ENCODE assay signal across 25 cellular contexts in the genomic region with DNA sequence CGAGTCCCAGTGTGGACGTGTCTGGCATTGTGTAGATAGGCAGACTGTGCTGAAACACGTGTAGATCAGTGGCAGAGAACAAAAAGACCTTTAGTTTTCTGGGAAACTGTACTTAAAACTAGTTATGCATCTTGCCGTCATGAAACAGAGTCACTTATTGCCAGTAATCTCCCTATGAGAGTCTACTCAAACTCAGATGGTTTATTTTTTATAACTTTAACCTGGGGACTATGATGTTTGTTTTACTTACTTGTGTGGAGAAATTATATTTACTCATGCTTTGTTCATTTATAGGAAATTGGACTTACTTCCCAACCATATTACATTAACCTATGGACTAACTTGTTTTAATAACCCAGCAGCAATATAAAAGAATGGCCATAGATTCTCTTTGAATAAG. TPM values are rescaled to one million over a fixed set of nuclear protein-coding genes. Genes with fewer than 3 reads are reported as not detected.
DNase-seq lines count a peak whose midpoint lies in the region; ATAC-seq and TF ChIP-seq lines count a peak whose summit lies in the region.
"Had no signal": no experiment of that assay in that cellular context is flagged by ENCODE, and none has a peak within 500 bp of the region (broad histone marks: within the 10 kb centered on the region; RNA-seq: fewer than 3 reads in every experiment).

No MANE protein-coding gene starts in this region.

- H3K9me3 Mint-ChIP-seq in CD8-positive, alpha-beta T cell = no peaks in the 10 kb centered on the region
- peaks cover 0 to 5% (median 3%) of the 10 kb centered on the region in 5 experiments for H3K9me3 Mint-ChIP-seq in brain
- H3K9me3 Mint-ChIP-seq: activated CD4-positive, alpha-beta memory T cell treated with anti-CD3 and anti-CD28 coated beads, Interleukin-2, amount 10 ng/mL, durations not matched to agents 7 days and 5 days; activated T-helper 2 cell treated with anti-CD3 and anti-CD28 coated beads, Interferon-gamma antibody, Interleukin-2, Interleukin-4, amounts not matched to agents 10 μg/mL and 5 μg/mL and 100 μg/mL, durations not matched to agents 14 hours and 24 hours and 36 hours; IgD-negative memory B cell; T-cell had no signal

- H3K27ac ChIP-seq in CD8-positive, alpha-beta T cell (ENCODE audit: low read depth, low read length) = no peak overlapping the region
- H3K27ac ChIP-seq in liver (ENCODE audit: low read depth in 1 of 2, low read length in 2 of 2) (no peak overlapping the region), spleen (no peak overlapping the region)
- H3K27ac ChIP-seq: ascending aorta, esophagus squamous epithelium, GM23248, ovary, SJSA1, vagina had no signal

- no peaks in the 10 kb centered on the region for H3K79me2 ChIP-seq in Loucy (ENCODE audit: insufficient read depth, low read length)

- H3K27me3 Mint-ChIP-seq in CD8-positive, alpha-beta T cell (ENCODE audit: low read depth) = no peaks in the 10 kb centered on the region
- H3K27me3 Mint-ChIP-seq in brain = peaks cover 4% of the 10 kb centered on the region
- H3K27me3 Mint-ChIP-seq: activated naive CD8-positive, alpha-beta T cell; IgD-negative memory B cell; T-cell had no signal

- H3K9ac ChIP-seq in Loucy (ENCODE audit: low read depth, low read length, poor library complexity, severe bottlenecking) (peak overlapping the region; percentile 19), liver (ENCODE audit: low read depth in 1 of 2, low read length in 2 of 2) (no peak overlapping the region)
- H3K9ac ChIP-seq: GM23248 had no signal

- H3K36me3 ChIP-seq in CD8-positive, alpha-beta T cell (ENCODE audit: insufficient read depth, low read length) = no peaks in the 10 kb centered on the region
- H3K36me3 ChIP-seq in Loucy (ENCODE audit: insufficient read depth, low read length) (no peaks in the 10 kb centered on the region), liver (ENCODE audit: control insufficient read depth in 4 of 4, insufficient read depth in 3 of 4, low read depth in 1 of 4, low read length in 3 of 4) (no peaks in the 10 kb centered on the region), spleen (no peaks in the 10 kb centered on the region)
- H3K36me3 ChIP-seq: ascending aorta, esophagus squamous epithelium, ovary, SJSA1, vagina had no signal

- TF ChIP-seq CTCF in CD8-positive, alpha-beta T cell (IDR thresholded peaks at IDR 0.05) = peak; percentile 9
- TF ChIP-seq CTCF in Loucy (conservative IDR thresholded peaks at IDR 0.05; ENCODE audit: low read length) (no peak), brain (conservative IDR thresholded peaks at IDR 0.05) (no peak), liver (IDR thresholded peaks at IDR 0.05; ENCODE audit: low read depth, low read length, missing input control) (no peak), spleen (IDR thresholded peaks at IDR 0.05 in 8 of 11, conservative IDR thresholded peaks at IDR 0.05 in 3 of 11) (no peak)

- POLR2A ChIA-PET in CD8-positive, alpha-beta T cell (lab: Charles Lee) = no interaction called here

- no peak for TF ChIP-seq POLR2A in spleen (IDR thresholded peaks at IDR 0.05)

- no peak for ATAC-seq in CD8-positive, alpha-beta T cell
- ATAC-seq in HG03469 (IDR thresholded peaks at IDR 0.05; ENCODE audit: unreplicated experiment) = no peak

- CTCF ChIA-PET in CD8-positive, alpha-beta T cell (lab: Charles Lee) = interaction anchor here (0.9 to 7.8 kb wide), 19 partner anchors 8 to 290 kb away, joined by 3 to 88 read pairs (median 5); no protein-coding TSS in a partner anchor

- intact Hi-C loops in CD8-positive, alpha-beta T cell (cut with DNase I, micrococcal nuclease) = loop anchor here (1.0 to 5.0 kb wide), 4 partner anchors 52 to 285 kb away; partner anchors contain the start of gene ABCG1 (in 1 of the 2)
- intact Hi-C loops in spleen (cut with DNase I; ENCODE audit: low total_unique reads) = no loop called here

- H3K27me3 ChIP-seq in CD8-positive, alpha-beta T cell (ENCODE audit: insufficient read depth, low read length) = no peaks in the 10 kb centered on the region
- H3K27me3 ChIP-seq in Loucy (ENCODE audit: insufficient read depth, low read length, poor library complexity, severe bottlenecking) = no peaks in the 10 kb centered on the region
- H3K27me3 ChIP-seq in liver (ENCODE audit: control insufficient read depth in 4 of 4, insufficient read depth in 4 of 4, low read length in 3 of 4) = no peaks in the 10 kb centered on the region
- H3K27me3 ChIP-seq in spleen (replicated peaks in 1 of 7) = peaks cover 0 to 5% (median 0%) of the 10 kb centered on the region in 7 donors
- H3K27me3 ChIP-seq: ascending aorta, ovary, SJSA1, vagina had no signal

- WGBS in liver = 62% methylated on average over 4 of the region's 4 CpGs
- 62 to 72% (median 65%) methylated on average over 4 of the region's 4 CpGs for WGBS in spleen, 5 donors

- H2AFZ ChIP-seq in Loucy (ENCODE audit: low read length) = no peak overlapping the region
- H2AFZ ChIP-seq: GM23248 had no signal

- H4K20me1 ChIP-seq in Loucy (ENCODE audit: insufficient read depth, low read length, poor library complexity, severe bottlenecking) = no peaks in the 10 kb centered on the region

- no peak overlapping the region for H3K4me3 ChIP-seq in CD8-positive, alpha-beta T cell (ENCODE audit: low read depth, low read length)
- H3K4me3 ChIP-seq in Loucy (ENCODE audit: low read length, poor library complexity, severe bottlenecking) = no peak overlapping the region
- H3K4me3 ChIP-seq in liver (ENCODE audit: low read depth in 1 of 3, low read length in 3 of 3) = no peak overlapping the region
- H3K4me3 ChIP-seq in spleen = no peak overlapping the region
- H3K4me3 ChIP-seq: ascending aorta, esophagus squamous epithelium, GM23248, lung, ovary, SJSA1, vagina had no signal

- peaks cover 28% of the 10 kb centered on the region for H3K4me1 ChIP-seq in CD8-positive, alpha-beta T cell (ENCODE audit: insufficient read depth, low read length)
- H3K4me1 ChIP-seq in Loucy (ENCODE audit: insufficient read depth, low read length, poor library complexity, severe bottlenecking) (peaks cover 41% of the 10 kb centered on the region), liver (ENCODE audit: control insufficient read depth in 4 of 4, insufficient read depth in 4 of 4, low read length in 3 of 4) (no peaks in the 10 kb centered on the region), spleen (peaks cover 0 to 20% (median 9%) of the 10 kb centered on the region in 6 donors)
- H3K4me1 ChIP-seq: ascending aorta, esophagus squamous epithelium, vagina had no signal

- no peak for DNase-seq in CD8-positive, alpha-beta T cell
- no peak for DNase-seq in spleen
- DNase-seq in nucleus accumbens (lab: John Stamatoyannopoulos, UW) = no peak
- DNase-seq in activated effector memory CD4-positive, alpha-beta T cell treated with anti-CD3 and anti-CD28 coated beads, Interleukin-2, amount 50 U/mL, for 16 hours = no peak
- DNase-seq: esophagus squamous epithelium, foreskin melanocyte, GM23248, NCI-H524 treated with DMSO at 0.1 percent for 48 hours had no signal

- H3K4me1 Mint-ChIP-seq in CD8-positive, alpha-beta T cell (ENCODE audit: low read depth) = peaks cover 28% of the 10 kb centered on the region
- peaks cover 45% of the 10 kb centered on the region for H3K4me1 Mint-ChIP-seq in brain

- no peak overlapping the region for H3K4me2 ChIP-seq in Loucy (ENCODE audit: low read depth, low read length, poor library complexity, severe bottlenecking)

- peaks cover 7% of the 10 kb centered on the region; the same call in 1 of the 2 replicates for H3F3A ChIP-seq in Loucy (ENCODE audit: low read depth)

- TF ChIP-seq RAD21 in liver (IDR thresholded peaks at IDR 0.05) = no peak

- no peaks in the 10 kb centered on the region for H3K9me3 ChIP-seq in CD8-positive, alpha-beta T cell (ENCODE audit: low read length)
- H3K9me3 ChIP-seq in Loucy (ENCODE audit: insufficient read depth, low read depth, low read length) = no peaks in the 10 kb centered on the region
- H3K9me3 ChIP-seq in liver (ENCODE audit: control insufficient read depth in 4 of 4, low read length in 3 of 4) = no peaks in the 10 kb centered on the region
- no peaks in the 10 kb centered on the region for H3K9me3 ChIP-seq in spleen
- H3K9me3 ChIP-seq: ascending aorta, esophagus squamous epithelium, ovary, SJSA1, vagina had no signal

- H3K9me2 ChIP-seq in Loucy (replicated peaks; ENCODE audit: low read depth, low read length) = no peaks in the 10 kb centered on the region

- no peak overlapping the region for H3K4me3 Mint-ChIP-seq in CD8-positive, alpha-beta T cell
- H3K4me3 Mint-ChIP-seq in brain = no peak overlapping the region
- H3K4me3 Mint-ChIP-seq: activated CD4-positive, alpha-beta memory T cell treated with anti-CD3 and anti-CD28 coated beads, Interleukin-2, amount 10 ng/mL, durations not matched to agents 7 days and 5 days; activated naive CD8-positive, alpha-beta T cell; IgD-negative memory B cell; nephron progenitor cell; T-cell had no signal

- no peaks in the 10 kb centered on the region for H3K36me3 Mint-ChIP-seq in CD8-positive, alpha-beta T cell
- H3K36me3 Mint-ChIP-seq in brain = no peaks in the 10 kb centered on the region
- H3K36me3 Mint-ChIP-seq: activated naive CD8-positive, alpha-beta T cell; CD14-positive monocyte; IgD-negative memory B cell; T-cell had no signal

- H3K27ac Mint-ChIP-seq in CD8-positive, alpha-beta T cell = no peak overlapping the region
- peak overlapping the region in 3 of 5 experiments; percentile 25 to 42 (median 38) for H3K27ac Mint-ChIP-seq in brain
- H3K27ac Mint-ChIP-seq: activated CD4-positive, alpha-beta memory T cell treated with anti-CD3 and anti-CD28 coated beads, Interleukin-2, amount 10 ng/mL, durations not matched to agents 7 days and 5 days; activated naive CD8-positive, alpha-beta T cell; activated T-helper 2 cell treated with anti-CD3 and anti-CD28 coated beads, Interferon-gamma antibody, Interleukin-2, Interleukin-4, amounts not matched to agents 10 μg/mL and 5 μg/mL and 100 μg/mL, durations not matched to agents 14 hours and 24 hours and 36 hours; IgD-negative memory B cell had no signal

TF ChIP-seq in liver, 16 proteins besides CTCF, POLR2A, EP300 and RAD21:
- peak; percentile 5 for TF ChIP-seq NR2F2 (IDR thresholded peaks at IDR 0.05)
- TF ChIP-seq, protein P1, sequence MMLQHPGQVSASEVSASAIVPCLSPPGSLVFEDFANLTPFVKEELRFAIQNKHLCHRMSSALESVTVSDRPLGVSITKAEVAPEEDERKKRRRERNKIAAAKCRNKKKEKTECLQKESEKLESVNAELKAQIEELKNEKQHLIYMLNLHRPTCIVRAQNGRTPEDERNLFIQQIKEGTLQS (IDR thresholded peaks at IDR 0.05) = no peak

RNA-seq across cellular contexts. Expression of gene ABCG1, which starts 54.1 kb away (rescaled TPM):
- 100 to 1,000 TPM; 119 to 123 TPM for total RNA-seq in CD8-positive, alpha-beta T cell
- 31.4 TPM for polyA plus RNA-seq in brain (ENCODE audit: insufficient read depth, low read depth, low replicate concordance)
- total RNA-seq in liver = 1 to 10 TPM; 7.1 to 9.7 TPM
- 1 to 10 TPM; 1.6 to 3.5 TPM for polyA plus RNA-seq in liver
- 100 to 1,000 TPM in 5 of 7 donors, 10 to 100 TPM in 2; 76.7 to 143 (median 103) TPM for total RNA-seq in spleen
- 10 to 100 TPM; 14.6 to 17.0 (median 15.6) TPM for polyA plus RNA-seq in spleen
- total RNA-seq: GM23248, M059J had no signal

Comparison
In these comparisons a context has a peak if more than half of its experiments do, and no peak if none do; other contexts are left out.
1. RNA of gene ABCG1, which starts 54.1 kb away (total RNA-seq): 119 to 123 TPM in CD8-positive, alpha-beta T cell and 76.7 to 143 TPM in spleen; 7.1 to 9.7 TPM in liver; every median in the first group is over 4 times any median in the second.